Comparison of ENCODE assay signal across 8 cellular contexts in the genomic region with DNA sequence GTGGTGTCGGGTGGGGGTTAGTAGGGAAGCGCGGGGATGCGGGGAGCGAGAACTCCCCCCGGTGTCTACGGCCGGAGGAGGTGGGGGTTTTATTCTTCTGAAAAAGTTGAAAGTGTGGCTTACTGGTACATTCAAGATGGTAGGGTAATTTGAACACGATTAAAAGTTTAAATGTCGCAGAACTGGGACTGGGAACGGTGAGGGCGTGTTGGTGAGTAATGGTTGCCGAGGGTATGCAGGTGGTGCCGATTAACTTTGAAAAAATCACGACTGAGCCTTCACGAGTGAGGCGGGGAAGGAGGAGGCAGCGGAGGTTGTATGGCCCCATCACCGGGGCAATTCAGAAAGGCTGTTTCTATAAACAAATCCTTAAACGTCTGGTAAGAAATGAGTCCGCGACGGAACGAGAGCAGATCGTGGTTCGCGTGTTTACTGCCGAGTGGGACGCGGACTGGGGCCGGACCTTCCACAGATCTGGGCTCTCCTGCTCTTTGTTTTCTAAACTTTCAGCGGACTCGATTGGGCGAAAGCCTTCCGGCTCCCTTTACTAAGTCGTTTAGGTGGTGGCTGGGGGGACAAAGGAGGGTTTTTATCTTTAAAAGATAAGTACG. TPM values are rescaled to one million over a fixed set of nuclear protein-coding genes. Genes with fewer than 3 reads are reported as not detected.
A peak's percentile ranks its signal among the peaks of the same experiment; 100 is the strongest.
DNase-seq lines count a peak whose midpoint lies in the region; ATAC-seq and TF ChIP-seq lines count a peak whose summit lies in the region.

No MANE protein-coding gene starts in this region.

- H3K4me1 ChIP-seq in muscle layer of colon (ENCODE audit: insufficient read depth, low read length), result peaks cover 28% of the 10 kb centered on the region
- H3K4me1 ChIP-seq in upper lobe of right lung, result peaks cover 22% of the 10 kb centered on the region

- H3K9ac ChIP-seq in muscle layer of colon (ENCODE audit: low read length), result peak overlapping the region; percentile 88

- ATAC-seq in T-helper 17 cell (no peak), upper lobe of right lung (no peak)

- H3K9me3 ChIP-seq in T-helper 17 cell (ENCODE audit: control insufficient read depth, low read length, poor library complexity, severe bottlenecking) (peaks cover 2% of the 10 kb centered on the region), muscle layer of colon (ENCODE audit: low read length) (no peaks in the 10 kb centered on the region), upper lobe of right lung (no peaks in the 10 kb centered on the region)

- H3K27me3 ChIP-seq in dorsolateral prefrontal cortex, result no peaks in the 10 kb centered on the region
- H3K27me3 ChIP-seq in muscle layer of colon (ENCODE audit: control insufficient read depth in 1 of 2, insufficient read depth in 2 of 2, low read length in 2 of 2), result no peaks in the 10 kb centered on the region
- H3K27me3 ChIP-seq in upper lobe of right lung, result peaks cover 2% of the 10 kb centered on the region

- peaks cover 2% of the 10 kb centered on the region for H3K36me3 Mint-ChIP-seq in T-helper 17 cell (ENCODE audit: low read depth)

- TF ChIP-seq CTCF in dorsolateral prefrontal cortex (IDR thresholded peaks at IDR 0.05 in 54 of 56, conservative IDR thresholded peaks at IDR 0.05 in 2 of 56; ENCODE audit: low read depth in 1 of 56, partially characterized antibody in 56 of 56) (no peak), upper lobe of right lung (IDR thresholded peaks at IDR 0.05) (no peak)

- H3K4me3 ChIP-seq in dorsolateral prefrontal cortex (peak overlapping the region; percentile 63 to 98 (median 85)), muscle layer of colon (ENCODE audit: low read depth in 1 of 2, low read length in 2 of 2) (peak overlapping the region; percentile 84 to 88), upper lobe of right lung (peak overlapping the region; percentile 91)

- in situ Hi-C loops in Caki2 (cut with HindIII; ENCODE audit: low pct_unique_long_range_greater_than_20kb, low sequenced_read_pairs), result no loop called here

- DNase-seq in Caki2 (ENCODE audit: low read depth), result peak; percentile 21
- peak in 1 of 3 donors; percentile 6 for DNase-seq in T-helper 17 cell
- DNase-seq in dorsolateral prefrontal cortex, result peak in 3 of 10 donors; percentile 15 to 51 (median 17)
- no peak for DNase-seq in upper lobe of right lung
- DNase-seq in hepatic stellate cell (ENCODE audit: low spot score), result no peak
- no peak for DNase-seq in DMS 273 (lab: John Stamatoyannopoulos, UW; ENCODE audit: unreplicated experiment)
- DNase-seq in NCI-H774 (lab: John Stamatoyannopoulos, UW), result no peak

- intact Hi-C loops in dorsolateral prefrontal cortex (cut with DNase I) (loop anchor here in 1 of 2 donors (5.0 kb wide), 1 partner anchor 134 kb away; no protein-coding TSS in a partner anchor), upper lobe of right lung (cut with DNase I) (loop anchor here (10.0 kb wide), 1 partner anchor 136 kb away; no protein-coding TSS in a partner anchor)

- peak overlapping the region; percentile 93 for H3K27ac Mint-ChIP-seq in T-helper 17 cell

- peaks cover 39% of the 10 kb centered on the region for H3K27me3 Mint-ChIP-seq in T-helper 17 cell

- H3K36me3 ChIP-seq in muscle layer of colon (ENCODE audit: insufficient read depth, low read length) (no peaks in the 10 kb centered on the region), upper lobe of right lung (no peaks in the 10 kb centered on the region)

- H3K27ac ChIP-seq in dorsolateral prefrontal cortex (peak overlapping the region in 40 of 59 donors; percentile 4 to 98 (median 77)), muscle layer of colon (ENCODE audit: low read depth, low read length) (peak overlapping the region; percentile 96), upper lobe of right lung (peak overlapping the region; percentile 84)

- peak overlapping the region; percentile 95 for H3K4me3 Mint-ChIP-seq in T-helper 17 cell

- peaks cover 23% of the 10 kb centered on the region for H3K4me1 Mint-ChIP-seq in T-helper 17 cell

RNA-seq across cellular contexts. Expression of gene IGF1R, which starts 2.6 kb away (rescaled TPM):
- 87.9 and 109 TPM in 2 replicates for total RNA-seq in Caki2 (2014; rRNA removed; shearing (Covaris generic); ENCODE audit: low replicate concordance)
- total RNA-seq in T-helper 17 cell, result 10 to 100 TPM; 13.7 to 27.1 TPM
- total RNA-seq in dorsolateral prefrontal cortex, result 100 to 1,000 TPM in 17 of 120 experiments, 10 to 100 TPM in 103; 53.3 to 130 (median 84.4) TPM
- total RNA-seq in upper lobe of right lung, result 40.0 TPM
